ENCODE assay signal across 10 cellular contexts in the genomic region with DNA sequence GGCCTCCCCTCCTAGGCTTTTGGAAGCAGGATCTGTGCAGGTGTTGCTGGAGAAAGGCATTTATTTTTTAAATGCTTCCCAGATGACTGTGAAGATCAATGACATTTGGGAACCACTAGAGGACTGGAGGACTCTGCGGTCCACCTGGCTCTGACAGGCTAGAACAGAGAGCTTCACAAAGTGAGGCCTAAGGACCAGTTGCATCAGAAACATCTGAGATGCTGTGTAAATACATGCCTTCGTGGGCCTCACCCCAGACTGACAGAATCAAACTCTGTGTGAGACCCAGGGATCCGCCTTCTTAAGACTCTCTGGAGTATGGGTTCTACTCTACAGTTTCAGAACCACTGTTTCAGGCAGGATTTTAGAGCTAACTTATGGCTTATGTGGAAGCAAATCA.
DNase-seq lines count a peak whose midpoint lies in the region; ATAC-seq and TF ChIP-seq lines count a peak whose summit lies in the region.
"Had no signal": no experiment of that assay in that cellular context is flagged by ENCODE, and none has a peak within 500 bp of the region (broad histone marks: within the 10 kb centered on the region; RNA-seq: fewer than 3 reads in every experiment).

No MANE protein-coding gene starts in this region.

- POLR2A ChIA-PET in activated CD4-positive, alpha-beta T cell treated with anti-CD3 and anti-CD28 coated beads, Interleukin-2, amount 10 ng/mL, durations not matched to agents 7 days and 5 days (lab: Charles Lee), result interaction anchor here (0.7 to 1.0 kb wide), 2 partner anchors 32 to 63 kb away, joined by 3 to 5 read pairs; no protein-coding TSS in a partner anchor

- intact Hi-C loops in adrenal gland (cut with DNase I) (loop anchor here in 1 of 2 donors (2.0 kb wide), 1 partner anchor 329 kb away; no protein-coding TSS in a partner anchor), gastrocnemius medialis (cut with DNase I; ENCODE audit: low total_unique reads) (loop anchor here (2.0 kb wide), 1 partner anchor 467 kb away; no protein-coding TSS in a partner anchor)

- H3K4me3 Mint-ChIP-seq in activated CD4-positive, alpha-beta T cell treated with anti-CD3 and anti-CD28 coated beads, Interleukin-2, amount 10 ng/mL, durations not matched to agents 7 days and 5 days, result peak overlapping the region; percentile 63

- H3K36me3 ChIP-seq in KOPT-K1 (ENCODE audit: insufficient read depth, low read length) (no peaks in the 10 kb centered on the region), adrenal gland (replicated peaks in 1 of 2) (no peaks in the 10 kb centered on the region), gastrocnemius medialis (no peaks in the 10 kb centered on the region)
- H3K36me3 ChIP-seq: esophagus muscularis mucosa had no signal

- H3K4me1 Mint-ChIP-seq in activated CD4-positive, alpha-beta T cell treated with anti-CD3 and anti-CD28 coated beads, Interleukin-2, amount 10 ng/mL, durations not matched to agents 7 days and 5 days, result peaks cover 91% of the 10 kb centered on the region

- peak overlapping the region; percentile 100 for H3K27ac ChIP-seq in KOPT-K1 (ENCODE audit: low read depth, low read length, poor library complexity, severe bottlenecking)
- H3K27ac ChIP-seq in adrenal gland, result peak overlapping the region in 4 of 5 donors; percentile 16 to 79 (median 65)
- peak overlapping the region in 3 of 4 donors; percentile 26 to 63 (median 31) for H3K27ac ChIP-seq in gastrocnemius medialis
- H3K27ac ChIP-seq: esophagus muscularis mucosa had no signal

- peaks cover 4% of the 10 kb centered on the region for H3K9me3 Mint-ChIP-seq in activated CD4-positive, alpha-beta T cell treated with anti-CD3 and anti-CD28 coated beads, Interleukin-2, amount 10 ng/mL, durations not matched to agents 7 days and 5 days

- 44 to 74% (median 59%) methylated on average over 3 of the region's 3 CpGs for WGBS in adrenal gland, 4 donors

- H3K4me3 ChIP-seq in adrenal gland (peak overlapping the region in 1 of 4 donors; percentile 17), gastrocnemius medialis (no peak overlapping the region)
- H3K4me3 ChIP-seq: esophagus muscularis mucosa had no signal

- peak overlapping the region; percentile 95 for H3K27ac Mint-ChIP-seq in activated CD4-positive, alpha-beta T cell treated with anti-CD3 and anti-CD28 coated beads, Interleukin-2, amount 10 ng/mL, durations not matched to agents 7 days and 5 days

- TF ChIP-seq CTCF in adrenal gland (IDR thresholded peaks at IDR 0.05) (no peak), gastrocnemius medialis (IDR thresholded peaks at IDR 0.05 in 4 of 5, conservative IDR thresholded peaks at IDR 0.05 in 1 of 5) (no peak)

- peaks cover 2% of the 10 kb centered on the region for H3K27me3 Mint-ChIP-seq in activated CD4-positive, alpha-beta T cell treated with anti-CD3 and anti-CD28 coated beads, Interleukin-2, amount 10 ng/mL, durations not matched to agents 7 days and 5 days

- TF ChIP-seq POLR2A in adrenal gland (IDR thresholded peaks at IDR 0.05) (no peak), gastrocnemius medialis (IDR thresholded peaks at IDR 0.05) (no peak)

- in situ Hi-C loops in gastrocnemius medialis (cut with MboI; ENCODE audit: low sequenced_read_pairs in 4 of 4), result loop anchor here in 3 of 4 donors (5.0 to 25.0 kb wide), 4 partner anchors 333 to 1253 kb away; no protein-coding TSS in a partner anchor

- no peak for DNase-seq in activated CD4-positive, alpha-beta T cell treated with anti-CD3 and anti-CD28 coated beads, Interleukin-2, amount 10 ng/mL, durations not matched to agents 7 days and 5 days
- no peak for DNase-seq in activated CD4-positive, alpha-beta T cell treated with anti-CD3 and anti-CD28 coated beads for 4 hours
- no peak for DNase-seq in adrenal gland
- DNase-seq in gastrocnemius medialis, result no peak
- DNase-seq in cerebellar cortex (ENCODE audit: low spot score), result no peak
- DNase-seq: amniotic stem cell had no signal

- no peaks in the 10 kb centered on the region for H3K9me3 ChIP-seq in KOPT-K1 (ENCODE audit: insufficient read depth, low read length, poor library complexity, severe bottlenecking)
- no peaks in the 10 kb centered on the region for H3K9me3 ChIP-seq in adrenal gland (replicated peaks in 1 of 3)
- H3K9me3 ChIP-seq in gastrocnemius medialis, result no peaks in the 10 kb centered on the region
- H3K9me3 ChIP-seq: esophagus muscularis mucosa had no signal

- H3K27me3 ChIP-seq in adrenal gland, result no peaks in the 10 kb centered on the region
- no peaks in the 10 kb centered on the region for H3K27me3 ChIP-seq in gastrocnemius medialis
- H3K27me3 ChIP-seq: esophagus muscularis mucosa had no signal

- CTCF ChIA-PET in activated CD4-positive, alpha-beta T cell treated with anti-CD3 and anti-CD28 coated beads, Interleukin-2, amount 10 ng/mL, durations not matched to agents 7 days and 5 days (lab: Charles Lee), result interaction anchor here (1.0 to 1.5 kb wide), 3 partner anchors 9 to 333 kb away, joined by 3 to 5 read pairs (median 4); no protein-coding TSS in a partner anchor

- H3K36me3 Mint-ChIP-seq in activated CD4-positive, alpha-beta T cell treated with anti-CD3 and anti-CD28 coated beads, Interleukin-2, amount 10 ng/mL, durations not matched to agents 7 days and 5 days (ENCODE audit: low read depth), result peaks cover 35% of the 10 kb centered on the region

- H3K4me1 ChIP-seq in adrenal gland (replicated peaks in 1 of 2) (peaks cover 42 to 94% of the 10 kb centered on the region in 2 donors), gastrocnemius medialis (peaks cover 75 to 95% of the 10 kb centered on the region in 2 donors)

- no peak for ATAC-seq in gastrocnemius medialis
- ATAC-seq in GM19035 (IDR thresholded peaks at IDR 0.05; ENCODE audit: unreplicated experiment), result no peak
- ATAC-seq in HG02798 (IDR thresholded peaks at IDR 0.05; ENCODE audit: poor library complexity, unreplicated experiment), result no peak

Comparison
In these comparisons a context has a peak if more than half of its experiments do, and no peak if none do; other contexts are left out.
1. H3K27ac ChIP-seq: peak in every context shown above with its lines; median percentile 100 in KOPT-K1; 65 in adrenal gland; 31 in gastrocnemius medialis.